In the genomic region with DNA sequence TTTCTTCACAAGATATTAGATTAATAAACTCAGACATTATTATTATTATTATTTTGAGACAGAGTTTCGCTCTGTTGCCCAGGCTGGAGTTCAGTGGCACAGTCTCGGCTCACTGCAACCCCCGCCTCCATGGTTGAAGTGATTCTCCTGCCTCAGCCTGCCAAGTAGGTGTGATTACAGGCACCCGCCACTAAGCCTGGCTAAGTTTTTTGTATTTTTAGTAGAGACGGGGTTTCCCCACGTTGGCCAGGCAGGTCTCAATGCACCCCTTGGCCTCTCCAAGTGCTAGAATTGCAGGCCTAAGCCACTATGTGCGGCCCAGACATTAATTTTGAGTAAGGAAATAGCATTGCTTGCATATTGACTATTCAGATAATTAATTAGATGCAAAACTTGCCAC, we compare ENCODE assay signal across 34 cellular contexts.
"Had no signal": no experiment of that assay in that cellular context is flagged by ENCODE, and none has a peak within 500 bp of the region (broad histone marks: within the 10 kb centered on the region; RNA-seq: fewer than 3 reads in every experiment).

No MANE protein-coding gene starts in this region.

- H3K27ac Mint-ChIP-seq: activated CD4-positive, alpha-beta T cell treated with anti-CD3 and anti-CD28 coated beads for 36 hours; activated CD4-positive, alpha-beta T cell treated with anti-CD3 and anti-CD28 coated beads, Interleukin-2, amount 10 ng/mL, durations not matched to agents 7 days and 5 days; activated CD8-positive, alpha-beta T cell treated with anti-CD3 and anti-CD28 coated beads, Interleukin-2, amount 10 ng/mL, durations not matched to agents 7 days and 5 days; activated naive CD4-positive, alpha-beta T cell treated with anti-CD3 and anti-CD28 coated beads for 36 hours; activated naive CD4-positive, alpha-beta T cell treated with anti-CD3 and anti-CD28 coated beads, Interleukin-2, amount 50 U/mL, for 72 hours; activated T-helper 1 cell treated with anti-CD3 and anti-CD28 coated beads, Interleukin-12 subunit alpha, Interleukin-12 subunit beta, Interleukin-2, Interleukin-4 antibody, amounts not matched to agents 30 ng/mL and 10 ng/mL and 1 ng/mL, durations not matched to agents 14 hours and 24 hours and 36 hours; T-helper 1 cell treated with Interleukin-12 subunit alpha and Interleukin-12 subunit beta and Interleukin-4 antibody, amounts not matched to agents 30 μg/mL and 1 μg/mL, for 36 hours; T-helper 2 cell treated with Interferon-gamma antibody and Interleukin-4, amounts not matched to agents 5 μg/mL and 100 μg/mL, for 36 hours had no signal

- H3K4me3 ChIP-seq: adrenal gland, body of pancreas, breast epithelium, MG63, Peyer's patch, SJSA1 had no signal

- DNase-seq: activated CD4-positive, alpha-beta T cell treated with anti-CD3 and anti-CD28 coated beads for 36 hours; activated CD4-positive, alpha-beta T cell treated with anti-CD3 and anti-CD28 coated beads, Interleukin-2, amount 10 ng/mL, durations not matched to agents 7 days and 5 days; activated CD4-positive, alpha-beta T cell treated with anti-CD3 and anti-CD28 coated beads, Interleukin-2, amount 50 U/mL, for 48 hours; activated CD8-positive, alpha-beta T cell treated with anti-CD3 and anti-CD28 coated beads, Interleukin-2, amount 10 ng/mL, durations not matched to agents 7 days and 5 days; activated gamma-delta T cell treated with Interleukin-2 at 50 U/mL for 16 hours; activated naive CD4-positive, alpha-beta T cell treated with anti-CD3 and anti-CD28 coated beads for 36 hours; activated T-cell treated with anti-CD3 and anti-CD28 coated beads, Interleukin-2, amount 50 U/mL, for 4 hours; adrenal gland; body of pancreas; Kasumi-1; MG63; NCI-H1092 treated with DMSO at 0.1 percent for 48 hours; NCI-H1417; NCI-H146; NCI-H187; NCI-H2029 treated with DMSO at 0.1 percent for 48 hours; NCI-H2107; NCI-H2171; NCI-H510A; NCI-H526; NCI-H748 treated with DMSO at 0.1 percent for 48 hours; NK-92 treated with Interleukin-12 subunit alpha and Interleukin-12 subunit beta, amount 100 ng/mL, for 24 hours; PC-3; Peyer's patch; RPMI8226; SHP77 treated with DMSO at 0.1 percent for 48 hours; SK-N-SH had no signal

- H3K27me3 ChIP-seq: adrenal gland, body of pancreas, breast epithelium, MG63, Peyer's patch, SJSA1 had no signal

- H3K27me3 Mint-ChIP-seq: activated CD4-positive, alpha-beta T cell treated with anti-CD3 and anti-CD28 coated beads for 36 hours; activated CD4-positive, alpha-beta T cell treated with anti-CD3 and anti-CD28 coated beads, Interleukin-2, amount 10 ng/mL, durations not matched to agents 7 days and 5 days had no signal

- H3K9ac ChIP-seq: SK-N-SH had no signal

- H3K4me1 Mint-ChIP-seq: activated CD4-positive, alpha-beta T cell treated with anti-CD3 and anti-CD28 coated beads for 36 hours; activated CD4-positive, alpha-beta T cell treated with anti-CD3 and anti-CD28 coated beads, Interleukin-2, amount 10 ng/mL, durations not matched to agents 7 days and 5 days had no signal

- H3K36me3 ChIP-seq: adrenal gland, breast epithelium, MG63, Peyer's patch, SJSA1 had no signal

- ATAC-seq: activated CD4-positive, alpha-beta T cell treated with anti-CD3 and anti-CD28 coated beads for 36 hours; activated CD4-positive, CD25-positive, alpha-beta regulatory T cell treated with anti-CD3 and anti-CD28 coated beads, Interleukin-2, amount 50 U/mL, for 24 hours; activated CD8-positive, alpha-beta T cell treated with anti-CD3 and anti-CD28 coated beads, Interleukin-2, amount 10 ng/mL, durations not matched to agents 7 days and 5 days; activated naive CD4-positive, alpha-beta T cell treated with anti-CD3 and anti-CD28 coated beads, Interleukin-2, amount 50 U/mL, for 72 hours; activated T-cell treated with anti-CD3 and anti-CD28 coated beads, Interleukin-2, amount 50 U/mL, for 4 hours; body of pancreas; PC-3 had no signal

- H3K4me1 ChIP-seq: adrenal gland, body of pancreas, breast epithelium, Peyer's patch, SJSA1 had no signal

- H3K27ac ChIP-seq: adrenal gland, body of pancreas, breast epithelium, Peyer's patch, SJSA1 had no signal

- H3K9me3 Mint-ChIP-seq: activated CD4-positive, alpha-beta T cell treated with anti-CD3 and anti-CD28 coated beads, Interleukin-2, amount 10 ng/mL, durations not matched to agents 7 days and 5 days; activated naive CD4-positive, alpha-beta T cell treated with anti-CD3 and anti-CD28 coated beads, Interleukin-2, amount 50 U/mL, for 72 hours; activated T-cell treated with anti-CD3 and anti-CD28 coated beads, Interleukin-2, amount 50 U/mL, for 4 hours had no signal

- H3K4me3 Mint-ChIP-seq: activated CD4-positive, alpha-beta T cell treated with anti-CD3 and anti-CD28 coated beads for 36 hours; activated CD4-positive, alpha-beta T cell treated with anti-CD3 and anti-CD28 coated beads, Interleukin-2, amount 10 ng/mL, durations not matched to agents 7 days and 5 days; activated CD8-positive, alpha-beta T cell treated with anti-CD3 and anti-CD28 coated beads, Interleukin-2, amount 10 ng/mL, durations not matched to agents 7 days and 5 days; activated naive CD4-positive, alpha-beta T cell treated with anti-CD3 and anti-CD28 coated beads for 36 hours; activated T-cell treated with anti-CD3 and anti-CD28 coated beads, Interleukin-2, amount 50 U/mL, for 4 hours; activated T-helper 1 cell treated with anti-CD3 and anti-CD28 coated beads, Interleukin-12 subunit alpha, Interleukin-12 subunit beta, Interleukin-2, Interleukin-4 antibody, amounts not matched to agents 30 ng/mL and 10 ng/mL and 1 ng/mL, durations not matched to agents 14 hours and 24 hours and 36 hours; T-helper 1 cell treated with Interleukin-12 subunit alpha and Interleukin-12 subunit beta and Interleukin-4 antibody, amounts not matched to agents 30 μg/mL and 1 μg/mL, for 36 hours; T-helper 2 cell treated with Interferon-gamma antibody and Interleukin-4, amounts not matched to agents 5 μg/mL and 100 μg/mL, for 36 hours had no signal

- H3K4me2 ChIP-seq: SK-N-SH had no signal

- H3K9me3 ChIP-seq: adrenal gland, body of pancreas, breast epithelium, MG63, Peyer's patch, SJSA1, SK-N-SH had no signal

- H3K36me3 Mint-ChIP-seq: activated naive CD4-positive, alpha-beta T cell treated with anti-CD3 and anti-CD28 coated beads, Interleukin-2, amount 50 U/mL, for 72 hours had no signal
